ENCODE assay signal across 12 cellular contexts in the genomic region with DNA sequence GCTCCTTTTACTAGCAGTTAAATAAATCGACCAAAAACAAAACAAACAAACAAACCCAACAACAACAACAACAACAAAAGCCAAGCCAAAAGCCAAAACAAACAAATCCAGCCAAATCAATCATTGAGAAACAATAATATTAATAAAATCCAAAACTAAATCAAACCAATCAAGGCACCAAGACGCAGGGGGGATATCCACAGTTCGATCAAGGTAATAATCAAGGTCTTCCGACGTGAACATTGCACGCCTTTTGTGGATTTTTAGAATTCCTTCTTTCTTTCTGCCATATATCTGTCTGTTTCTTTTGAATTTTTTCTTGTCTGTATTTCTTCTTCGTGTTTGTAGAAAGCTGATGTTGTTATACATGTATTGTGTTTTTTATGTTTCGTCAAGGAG. TPM values are rescaled to one million over a fixed set of nuclear protein-coding genes. Genes with fewer than 3 reads are reported as not detected.
DNase-seq lines count a peak whose midpoint lies in the region; ATAC-seq, FAIRE-seq and TF ChIP-seq lines count a peak whose summit lies in the region.
"Had no signal": no experiment of that assay in that cellular context is flagged by ENCODE, and none has a peak within 500 bp of the region (broad histone marks: within the 10 kb centered on the region; RNA-seq: fewer than 3 reads in every experiment).

No MANE protein-coding gene starts in this region.

- no peaks in the 10 kb centered on the region for H3K9me3 Mint-ChIP-seq in activated CD4-positive, alpha-beta memory T cell treated with anti-CD3 and anti-CD28 coated beads for 36 hours

- H3K36me3 ChIP-seq in HEK293 (ENCODE audit: control insufficient read depth in 2 of 2, insufficient read depth in 1 of 2, low read length in 2 of 2) (no peaks in the 10 kb centered on the region), pancreas (no peaks in the 10 kb centered on the region)
- H3K36me3 ChIP-seq: breast epithelium had no signal

- no peak overlapping the region for H3K4me3 Mint-ChIP-seq in activated CD4-positive, alpha-beta memory T cell treated with anti-CD3 and anti-CD28 coated beads for 36 hours

- H3K9me3 ChIP-seq in HEK293 (ENCODE audit: control insufficient read depth, insufficient read depth, low read depth, low read length) (no peaks in the 10 kb centered on the region), iPS-18c (ENCODE audit: control insufficient read depth, insufficient read depth, low read length) (no peaks in the 10 kb centered on the region), pancreas (no peaks in the 10 kb centered on the region)
- H3K9me3 ChIP-seq: breast epithelium had no signal

- CTCF ChIA-PET in HEK293 (lab: Yijun Ruan, JAX): interaction anchor here (1.1 kb wide), 1 partner anchor 268 kb away, joined by 4 read pairs; no protein-coding TSS in a partner anchor
- CTCF ChIA-PET in activated CD4-positive, alpha-beta memory T cell treated with anti-CD3 and anti-CD28 coated beads for 36 hours (lab: Charles Lee): no interaction called here

- FAIRE-seq in pancreas (lab: Jason Lieb, UNC): no peak

- 27 to 29% methylated on average over 8 of the region's 8 CpGs for WGBS in pancreas, 2 donors

- no peaks in the 10 kb centered on the region for H3K4me1 ChIP-seq in HEK293 (ENCODE audit: control insufficient read depth, insufficient read depth, low read length)
- H3K4me1 ChIP-seq in pancreas: peaks cover 0 to 5% (median 3%) of the 10 kb centered on the region in 3 donors
- H3K4me1 ChIP-seq: breast epithelium had no signal

- H3K4me3 ChIP-seq in HEK293 (ENCODE audit: low read depth, low read length) (peak overlapping the region; percentile 73), iPS-18c (ENCODE audit: insufficient read depth, low read depth, low read length) (peak overlapping the region; percentile 50; the same call in 1 of the 2 replicates), skeletal muscle cell (ENCODE audit: low read depth, low read length) (peak overlapping the region; percentile 53), pancreas (peak overlapping the region in 2 of 4 donors; percentile 24 to 42)

- DNase-seq in skeletal muscle cell (ENCODE audit: low read depth) (no peak), C1 segment of cervical spinal cord (lab: John Stamatoyannopoulos, UW) (no peak), pancreas (no peak)
- no peak for DNase-seq in activated CD4-positive, alpha-beta memory T cell treated with anti-CD3 and anti-CD28 coated beads for 36 hours
- DNase-seq: activated CD8-positive, alpha-beta memory T cell treated with anti-CD3 and anti-CD28 coated beads, Interleukin-2, amount 50 U/mL, for 48 hours; HCEC 1CT had no signal

- H3K27me3 ChIP-seq in pancreas: peaks cover 4 to 41% (median 11%) of the 10 kb centered on the region in 4 donors

- intact Hi-C loops in activated CD4-positive, alpha-beta memory T cell treated with anti-CD3 and anti-CD28 coated beads for 36 hours (cut with micrococcal nuclease): no loop called here
- intact Hi-C loops in pancreas (cut with DNase I): no loop called here

- no peak overlapping the region for H3K27ac Mint-ChIP-seq in activated CD4-positive, alpha-beta memory T cell treated with anti-CD3 and anti-CD28 coated beads for 36 hours

- peaks cover 18% of the 10 kb centered on the region for H3K27me3 Mint-ChIP-seq in activated CD4-positive, alpha-beta memory T cell treated with anti-CD3 and anti-CD28 coated beads for 36 hours

- ATAC-seq in GM19397 (IDR thresholded peaks at IDR 0.05; ENCODE audit: unreplicated experiment): no peak
- no peak for ATAC-seq in pancreas

- H3K36me3 Mint-ChIP-seq in activated CD4-positive, alpha-beta memory T cell treated with anti-CD3 and anti-CD28 coated beads for 36 hours: no peaks in the 10 kb centered on the region

- POLR2A ChIA-PET in HEK293 (lab: Yijun Ruan, JAX): no interaction called here
- POLR2A ChIA-PET in activated CD4-positive, alpha-beta memory T cell treated with anti-CD3 and anti-CD28 coated beads for 36 hours (lab: Charles Lee): no interaction called here

- TF ChIP-seq CTCF in HEK293 (tag by site-specific recombination; IDR thresholded peaks at IDR 0.05) (no peak), pancreas (IDR thresholded peaks at IDR 0.05) (no peak)

- peaks cover 3% of the 10 kb centered on the region for H3K4me1 Mint-ChIP-seq in activated CD4-positive, alpha-beta memory T cell treated with anti-CD3 and anti-CD28 coated beads for 36 hours (ENCODE audit: low read depth)

- H3K27ac ChIP-seq in HEK293 (ENCODE audit: extremely low read depth, low read depth, low read length) (no peak overlapping the region), angular gyrus (ENCODE audit: low read depth, low read length) (peak overlapping the region; percentile 88), pancreas (no peak overlapping the region)
- H3K27ac ChIP-seq: breast epithelium, KMS-11 had no signal

TF ChIP-seq in HEK293, 187 proteins besides CTCF, POLR2A, EP300 and RAD21:
- TF ChIP-seq ZNF707 (tag by site-specific recombination; IDR thresholded peaks at IDR 0.05): no peak
- TF ChIP-seq ZNF214 (tag by site-specific recombination; IDR thresholded peaks at IDR 0.05; ENCODE audit: borderline replicate concordance): no peak

RNA-seq across cellular contexts. Expression of a gene that starts 0.9 kb away (rescaled TPM):
- total RNA-seq in activated CD4-positive, alpha-beta memory T cell treated with anti-CD3 and anti-CD28 coated beads for 36 hours: not detected
- total RNA-seq in pancreas: under 1 TPM in 1 of 6 donors, not detected in 5; 0.26 TPM
- polyA plus RNA-seq in pancreas: under 1 TPM in 1 of 2 donors, not detected in 1; 0.31 TPM
